ENCODE assay signal across 27 cellular contexts in the genomic region with DNA sequence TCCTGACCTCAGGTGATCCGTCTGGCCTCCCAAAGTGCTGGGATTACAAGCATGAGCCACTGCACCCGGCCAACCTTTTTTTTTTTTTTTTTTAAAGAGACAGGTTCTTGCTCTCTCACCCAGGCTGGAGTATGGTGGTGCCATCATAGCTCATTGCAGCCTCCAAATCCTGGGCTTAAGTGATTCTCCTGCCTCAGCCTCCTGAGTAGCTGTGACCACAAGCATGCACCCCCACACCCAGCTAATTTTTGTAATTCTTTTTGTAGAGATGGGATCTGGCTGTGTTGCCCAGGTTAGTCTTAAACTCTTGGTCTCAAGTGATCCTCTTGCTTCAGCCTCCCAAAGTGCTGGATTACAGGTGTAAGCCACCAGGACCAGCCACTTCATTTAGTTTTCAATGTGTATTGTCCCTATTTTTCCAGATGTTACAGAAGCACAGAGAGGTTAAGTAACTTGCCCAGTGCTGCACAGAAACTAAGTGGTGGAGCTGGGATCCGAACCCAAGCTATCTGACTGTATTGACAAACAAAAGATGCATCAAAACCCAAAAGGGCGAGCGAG. TPM values are rescaled to one million over a fixed set of nuclear protein-coding genes. Genes with fewer than 3 reads are reported as not detected.
DNase-seq lines count a peak whose midpoint lies in the region; ATAC-seq, FAIRE-seq and TF ChIP-seq lines count a peak whose summit lies in the region.
"Had no signal": no experiment of that assay in that cellular context is flagged by ENCODE, and none has a peak within 500 bp of the region (broad histone marks: within the 10 kb centered on the region; RNA-seq: fewer than 3 reads in every experiment).

No MANE protein-coding gene starts in this region.

- TF ChIP-seq RAD21 in H1 (IDR thresholded peaks at IDR 0.05 in 1 of 2, conservative IDR thresholded peaks at IDR 0.05 in 1 of 2; ENCODE audit: low read depth in 2 of 2, low read length in 2 of 2), result no peak

- no peak overlapping the region for H2BK15ac ChIP-seq in H1 (ENCODE audit: low read length)

- no peak for FAIRE-seq in H1 (lab: Jason Lieb, UNC)
- FAIRE-seq: A204.1, G401.6, GM12891, GM19239 had no signal

- peak overlapping the region; percentile 44 to 88 (median 71) for H3K27ac Mint-ChIP-seq in nephron
- H3K27ac Mint-ChIP-seq: CD4-positive, CD25-positive, alpha-beta regulatory T cell; HFFc6; IgD-negative memory B cell had no signal

- H3K36me3 ChIP-seq in H1 (ENCODE audit: control insufficient read depth in 2 of 4, insufficient read depth in 4 of 4, low read length in 3 of 4) (peaks cover 0 to 4% (median 0%) of the 10 kb centered on the region in 4 experiments; a peak in 3 of 8 replicates), MM.1S (replicated peaks; ENCODE audit: insufficient read depth, low read length) (no peaks in the 10 kb centered on the region)

- DNase-seq in RWPE1 (ENCODE audit: low spot score), result no peak
- DNase-seq in H1 (ENCODE audit: low read depth in 1 of 2, low spot score in 2 of 2), result no peak
- DNase-seq in NCI-H1105 (lab: John Stamatoyannopoulos, UW), result no peak
- DNase-seq in activated CD4-positive, alpha-beta T cell treated with anti-CD3 and anti-CD28 coated beads for 1 hour, result no peak
- DNase-seq in MM.1S, result no peak
- DNase-seq: ACHN; BE2C; C1 segment of cervical spinal cord; CD4-positive, CD25-positive, alpha-beta regulatory T cell; CD8-positive, alpha-beta memory T cell; COR-L47; DMS 273 treated with DMSO at 0.1 percent for 48 hours; DMS53; DND-41; EL; GM23248; H7; HFFc6 had no signal

- no peak overlapping the region for H4K91ac ChIP-seq in H1 (replicated peaks; ENCODE audit: insufficient read length, low read length)

- no peak overlapping the region for H3K4me3 Mint-ChIP-seq in nephron
- H3K4me3 Mint-ChIP-seq: CD4-positive, CD25-positive, alpha-beta regulatory T cell; CD8-positive, alpha-beta memory T cell; HFFc6; IgD-negative memory B cell had no signal

- no peaks in the 10 kb centered on the region for H3K9me3 Mint-ChIP-seq in nephron
- H3K9me3 Mint-ChIP-seq: CD4-positive, CD25-positive, alpha-beta regulatory T cell; CD8-positive, alpha-beta memory T cell; IgD-negative memory B cell had no signal

- H4K20me1 ChIP-seq in H1 (replicated peaks in 1 of 2; ENCODE audit: control insufficient read depth in 1 of 2, insufficient read depth in 2 of 2, low read length in 2 of 2) (no peaks in the 10 kb centered on the region), MM.1S (ENCODE audit: insufficient read depth, low read length) (no peaks in the 10 kb centered on the region)

- H3K9me2 ChIP-seq in MM.1S (replicated peaks; ENCODE audit: insufficient read depth, low read length), result no peaks in the 10 kb centered on the region

- peaks cover 34% of the 10 kb centered on the region for H3K36me3 Mint-ChIP-seq in nephron (ENCODE audit: low read depth)

- no peaks in the 10 kb centered on the region for H3K79me1 ChIP-seq in H1 (ENCODE audit: low read depth, low read length)

- peaks cover 0 to 6% (median 4%) of the 10 kb centered on the region in 4 experiments; a peak in 2 of 7 replicates for H3K4me1 ChIP-seq in H1 (replicated peaks in 1 of 4; ENCODE audit: control insufficient read depth in 3 of 4, insufficient read depth in 4 of 4, low read length in 3 of 4)
- no peaks in the 10 kb centered on the region for H3K4me1 ChIP-seq in MM.1S (ENCODE audit: low read length)
- H3K4me1 ChIP-seq: BE2C had no signal

- no peak overlapping the region for H2BK120ac ChIP-seq in H1 (replicated peaks; ENCODE audit: low read depth, low read length)

- no peak overlapping the region for H3K56ac ChIP-seq in H1 (replicated peaks; ENCODE audit: insufficient read length, low read depth, low read length)

- H3K27me3 Mint-ChIP-seq in nephron (ENCODE audit: low read depth), result peaks cover 4% of the 10 kb centered on the region
- H3K27me3 Mint-ChIP-seq: CD4-positive, CD25-positive, alpha-beta regulatory T cell; CD8-positive, alpha-beta memory T cell; IgD-negative memory B cell had no signal

- H4K8ac ChIP-seq in H1 (ENCODE audit: extremely low read depth, insufficient read depth, low read length), result no peak overlapping the region

- no peak for TF ChIP-seq POLR2A in H1 (IDR thresholded peaks at IDR 0.05; ENCODE audit: control extremely low read depth in 1 of 2, low read depth in 2 of 2, low read length in 2 of 2)

- no peak overlapping the region for H3K4me3 ChIP-seq in H1 (ENCODE audit: extremely low read depth in 1 of 4, insufficient read depth in 2 of 4, low read depth in 3 of 4, low read length in 4 of 4)
- H3K4me3 ChIP-seq in MM.1S (ENCODE audit: low read length), result no peak overlapping the region
- H3K4me3 ChIP-seq: GM23248 had no signal

- H3F3A ChIP-seq in MM.1S (ENCODE audit: insufficient read depth, low read length), result no peaks in the 10 kb centered on the region

- no peak overlapping the region for H3K4ac ChIP-seq in H1 (replicated peaks; ENCODE audit: insufficient read length, low read depth, low read length)

- H3K9ac ChIP-seq in H1 (replicated peaks in 1 of 4; ENCODE audit: extremely low read depth in 1 of 4, low read depth in 3 of 4, low read length in 3 of 4), result no peak overlapping the region
- no peak overlapping the region for H3K9ac ChIP-seq in MM.1S (ENCODE audit: low read length)
- H3K9ac ChIP-seq: GM23248 had no signal

- H3K18ac ChIP-seq in H1 (ENCODE audit: extremely low read depth, low read length), result no peak overlapping the region

- POLR2A ChIA-PET in RWPE1 (lab: Yijun Ruan, JAX; ENCODE audit: low non-redundant PET) (no interaction called here), H1 (lab: Charles Lee; ENCODE audit: partially characterized antibody) (interaction anchor here (0.7 to 1.5 kb wide), 4 partner anchors 8 to 16 kb away, joined by 3 to 6 read pairs (median 3); no protein-coding TSS in a partner anchor)

- H2BK20ac ChIP-seq in H1 (ENCODE audit: low read length), result no peak overlapping the region

- H3K79me2 ChIP-seq in H1 (ENCODE audit: control insufficient read depth in 1 of 2, insufficient read depth in 2 of 2, low read length in 2 of 2) (no peaks in the 10 kb centered on the region), MM.1S (ENCODE audit: low read length) (no peaks in the 10 kb centered on the region)

- WGBS in H1 (ENCODE audit: extremely low coverage in 1 of 2, insufficient coverage in 1 of 2, insufficient read length in 1 of 2, insufficient replicate concordance in 2 of 2, low coverage in 1 of 2, low lambda C conversion rate in 2 of 2, missing lambda C conversion rate in 1 of 2), 2 experiments, result 91% methylated on average over 5 of the region's 5 CpGs; no CpG with 5 or more reads in 1 of the 2 experiments

- H3K4me1 Mint-ChIP-seq in nephron, result peaks cover 13% of the 10 kb centered on the region
- H3K4me1 Mint-ChIP-seq: CD8-positive, alpha-beta memory T cell; IgD-negative memory B cell had no signal

- H3K14ac ChIP-seq in H1 (ENCODE audit: insufficient read length), result no peak overlapping the region

- H2AFZ ChIP-seq in H1 (ENCODE audit: low read length) (no peak overlapping the region), MM.1S (ENCODE audit: low read length) (no peak overlapping the region)
- H2AFZ ChIP-seq: GM23248 had no signal

- no peak for TF ChIP-seq CTCF in RWPE1 (conservative IDR thresholded peaks at IDR 0.05; ENCODE audit: low read depth)
- no peak for TF ChIP-seq CTCF in H1 (IDR thresholded peaks at IDR 0.05; ENCODE audit: control extremely low read depth in 1 of 3, insufficient read depth in 1 of 3, low read depth in 1 of 3, low read length in 3 of 3)
- TF ChIP-seq CTCF in nephron (IDR thresholded peaks at IDR 0.05; ENCODE audit: unreplicated experiment in 3 of 3), result no peak
- TF ChIP-seq CTCF in MM.1S (IDR thresholded peaks at IDR 0.05; ENCODE audit: low read length), result no peak

- H3K4me2 ChIP-seq in H1 (ENCODE audit: insufficient read depth in 1 of 2, low read depth in 2 of 2, low read length in 2 of 2) (no peak overlapping the region), MM.1S (ENCODE audit: low read depth, low read length) (no peak overlapping the region)

- TF ChIP-seq EP300 in H1 (IDR thresholded peaks at IDR 0.05; ENCODE audit: borderline replicate concordance in 1 of 2, low read depth in 2 of 2, low read length in 2 of 2), result no peak

- H3K23me2 ChIP-seq in H1 (ENCODE audit: low read depth, low read length), result peaks cover 7% of the 10 kb centered on the region; the same call in 1 of the 2 replicates

- H3K23ac ChIP-seq in H1 (ENCODE audit: insufficient read length), result no peak overlapping the region

- H2BK12ac ChIP-seq in H1 (ENCODE audit: low read depth, low read length), result no peak overlapping the region

- no peak overlapping the region for H4K5ac ChIP-seq in H1 (ENCODE audit: insufficient read length, low read depth, low read length)

- CTCF ChIA-PET in RWPE1 (lab: Yijun Ruan, JAX), result no interaction called here
- CTCF ChIA-PET in H1 (lab: Charles Lee; ENCODE audit: partially characterized antibody), result interaction anchor here (1.1 to 1.5 kb wide), 3 partner anchors 26 to 264 kb away, joined by 3 to 4 read pairs (median 3); no protein-coding TSS in a partner anchor

- H3K9me3 ChIP-seq in H1 (ENCODE audit: insufficient read depth in 2 of 2, low read depth in 1 of 2, low read length in 1 of 2) (no peaks in the 10 kb centered on the region), MM.1S (replicated peaks; ENCODE audit: insufficient read depth, low read length) (no peaks in the 10 kb centered on the region)
- H3K9me3 ChIP-seq: BE2C had no signal

- no peak overlapping the region for H2AK5ac ChIP-seq in H1 (ENCODE audit: low read depth, low read length)

- no peak for ATAC-seq in GM19397 (IDR thresholded peaks at IDR 0.05; ENCODE audit: unreplicated experiment)
- ATAC-seq: HCT116 had no signal

- H3K27ac ChIP-seq in RWPE1 (peak overlapping the region; percentile 73), H1 (ENCODE audit: low read depth, low read length) (no peak overlapping the region), MM.1S (ENCODE audit: low read length) (no peak overlapping the region)
- H3K27ac ChIP-seq: GM23248, HL-60 had no signal

- H2BK5ac ChIP-seq in H1 (ENCODE audit: low read depth, low read length), result no peak overlapping the region

- H3K27me3 ChIP-seq in H1 (replicated peaks in 1 of 4; ENCODE audit: control insufficient read depth in 3 of 4, extremely low read depth in 1 of 4, insufficient read depth in 3 of 4, low read length in 3 of 4) (no peaks in the 10 kb centered on the region), MM.1S (replicated peaks; ENCODE audit: insufficient read depth, low read length) (no peaks in the 10 kb centered on the region)
- H3K27me3 ChIP-seq: BE2C had no signal

TF ChIP-seq in H1, 55 proteins besides CTCF, POLR2A, EP300 and RAD21 (continues in another document):
- 0 out of 4 replicates have a peak, but pooled peaks of 1 of the 2 experiments have one; percentile 58 for TF ChIP-seq HDAC2 (IDR thresholded peaks at IDR 0.05; ENCODE audit: borderline replicate concordance in 1 of 2, low read depth in 2 of 2, low read length in 2 of 2)

RNA-seq across cellular contexts. Expression of a gene that starts 55.6 kb away (rescaled TPM):
- 32.1 and 35.3 TPM in 2 replicates for total RNA-seq in H1 (2021; fragmentation: NEBNext Ultra II Directional; extraction: Animal tissue kit (Norgen Biotek cat#: 25700))
- 5.9 and 7.5 TPM in 2 replicates for polyA plus RNA-seq in H1 (2011; rRNA removed)
- 8.7 TPM for polyA plus RNA-seq in H1 (2011; cell fraction: cytosol; rRNA removed)
- 12.8 TPM for polyA plus RNA-seq in H1 (2011; cell fraction: nucleus; rRNA removed)
- polyA plus RNA-seq in H1 (2012, experiment 1 of 2), result 7.6 to 11.7 TPM (median 10.5 TPM) in 4 replicates
- polyA plus RNA-seq in H1 (2012, experiment 2 of 2), result 1.3 TPM
- 10.5 TPM for polyA plus RNA-seq in H1 (2013, experiment 1 of 2)
- 9.8 TPM for polyA plus RNA-seq in H1 (2013, experiment 2 of 2)
- polyA minus RNA-seq in H1 (2011; rRNA and poly(A)+ RNA removed), result 27.2 and 29.1 TPM in 2 replicates
- polyA minus RNA-seq in H1 (2011; cell fraction: cytosol; rRNA and poly(A)+ RNA removed), result 13.9 TPM
- polyA minus RNA-seq in H1 (2011; cell fraction: nucleus; rRNA and poly(A)+ RNA removed), result 29.7 TPM
